Comparison of ENCODE assay signal across 2 cellular contexts in genomic region chr1:212637902-212638301, GRCh38.
TF ChIP-seq lines count a peak whose summit lies in the region.

No MANE protein-coding gene starts in this region.

TF ChIP-seq in liver, 16 proteins besides CTCF, POLR2A, EP300 and RAD21 (continued from another document):
- no peak for TF ChIP-seq MAX (IDR thresholded peaks at IDR 0.05)
- TF ChIP-seq YY1 (IDR thresholded peaks at IDR 0.05) = no peak
- TF ChIP-seq FOXA1 (IDR thresholded peaks at IDR 0.05) = no peak
- TF ChIP-seq SP1 (IDR thresholded peaks at IDR 0.05) = no peak

TF ChIP-seq in HepG2, 621 proteins besides CTCF, POLR2A, EP300 and RAD21 (continued from another document):
- TF ChIP-seq, protein P1, sequence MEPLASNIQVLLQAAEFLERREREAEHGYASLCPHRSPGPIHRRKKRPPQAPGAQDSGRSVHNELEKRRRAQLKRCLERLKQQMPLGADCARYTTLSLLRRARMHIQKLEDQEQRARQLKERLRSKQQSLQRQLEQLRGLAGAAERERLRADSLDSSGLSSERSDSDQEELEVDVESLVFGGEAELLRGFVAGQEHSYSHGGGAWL (CRISPR knock-in tag; IDR thresholded peaks at IDR 0.05) = no peak
- TF ChIP-seq ATM (IDR thresholded peaks at IDR 0.05; ENCODE audit: borderline replicate concordance) (no peak), CBX1 (IDR thresholded peaks at IDR 0.05; ENCODE audit: low read depth) (no peak), GABPB1 (CRISPR knock-in tag; IDR thresholded peaks at IDR 0.05) (no peak), ZNF543 (CRISPR knock-in tag; IDR thresholded peaks at IDR 0.05) (no peak), SMC3 (IDR thresholded peaks at IDR 0.05; ENCODE audit: low read length) (no peak), KAT8 (CRISPR knock-in tag; IDR thresholded peaks at IDR 0.05) (no peak)
